18 cellular contexts compared by ENCODE assay signal in the genomic region with DNA sequence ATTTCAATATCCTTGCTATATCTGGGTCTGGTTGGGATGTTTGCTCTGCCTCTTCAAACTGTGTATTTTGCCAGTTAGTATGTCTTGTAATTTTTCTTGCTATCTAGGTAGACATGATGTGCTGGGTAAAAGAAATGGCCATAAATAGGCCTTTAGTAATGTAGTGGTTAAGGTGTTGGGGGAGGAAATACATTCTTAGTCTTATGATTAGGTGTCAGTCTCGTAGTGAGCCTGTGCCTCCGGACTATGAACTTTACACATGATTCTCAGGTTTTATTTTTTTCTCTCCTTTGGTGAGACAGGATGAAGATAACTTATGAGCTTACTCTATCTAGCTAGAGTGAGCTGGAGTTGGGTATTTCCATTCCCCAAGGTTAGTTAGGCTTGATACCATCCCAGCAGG. TPM values are rescaled to one million over a fixed set of nuclear protein-coding genes. Genes with fewer than 3 reads are reported as not detected.
DNase-seq lines count a peak whose midpoint lies in the region; ATAC-seq, FAIRE-seq and TF ChIP-seq lines count a peak whose summit lies in the region.
"Had no signal": no experiment of that assay in that cellular context is flagged by ENCODE, and none has a peak within 500 bp of the region (broad histone marks: within the 10 kb centered on the region; RNA-seq: fewer than 3 reads in every experiment).

No MANE protein-coding gene starts in this region.

- no peaks in the 10 kb centered on the region for H3K27me3 Mint-ChIP-seq in neural progenitor cell (ENCODE audit: insufficient read depth, low read depth)
- H3K27me3 Mint-ChIP-seq: B cell had no signal

- H3F3A ChIP-seq in neural progenitor cell (ENCODE audit: low read depth), result no peaks in the 10 kb centered on the region

- TF ChIP-seq CTCF in neural progenitor cell (IDR thresholded peaks at IDR 0.05), result no peak

- H3K9me3 ChIP-seq in neural progenitor cell (ENCODE audit: low read depth), result peaks cover 6% of the 10 kb centered on the region
- H3K9me3 ChIP-seq: SJCRH30 had no signal

- FAIRE-seq in GM18507 (lab: Jason Lieb, UNC), result peak; percentile 95
- FAIRE-seq: islet of Langerhans had no signal

- H3K4me1 ChIP-seq in neural progenitor cell, result no peaks in the 10 kb centered on the region
- H3K4me1 ChIP-seq: esophagus muscularis mucosa, SJCRH30 had no signal

- H3K4me3 ChIP-seq in neural progenitor cell, result no peak overlapping the region
- H3K4me3 ChIP-seq: esophagus muscularis mucosa, SJCRH30 had no signal

- no peaks in the 10 kb centered on the region for H3K36me3 Mint-ChIP-seq in neural progenitor cell

- H3K4me2 ChIP-seq in neural progenitor cell, result no peak overlapping the region

- H3K4me1 Mint-ChIP-seq in neural progenitor cell, result no peaks in the 10 kb centered on the region
- H3K4me1 Mint-ChIP-seq: neural crest cell had no signal

- H3K27ac Mint-ChIP-seq in neural progenitor cell, result no peak overlapping the region
- H3K27ac Mint-ChIP-seq: B cell, HFFc6 had no signal

- H3K9me3 Mint-ChIP-seq in neural progenitor cell, result peaks cover 8% of the 10 kb centered on the region

- no peaks in the 10 kb centered on the region for H4K20me1 ChIP-seq in neural progenitor cell (ENCODE audit: low read depth)

- no peaks in the 10 kb centered on the region for H3K27me3 ChIP-seq in neural progenitor cell
- H3K27me3 ChIP-seq: esophagus muscularis mucosa, SJCRH30 had no signal

- no peak overlapping the region for H3K9ac ChIP-seq in neural progenitor cell

- no peak overlapping the region for H3K4me3 Mint-ChIP-seq in neural progenitor cell
- H3K4me3 Mint-ChIP-seq: B cell, HFFc6, neural crest cell had no signal

- ATAC-seq in GM19463 (IDR thresholded peaks at IDR 0.05; ENCODE audit: unreplicated experiment) (peak; percentile 93), HG02884 (IDR thresholded peaks at IDR 0.05; ENCODE audit: unreplicated experiment) (peak; percentile 76), HG03521 (IDR thresholded peaks at IDR 0.05; ENCODE audit: unreplicated experiment) (peak; percentile 83)

- H3K79me2 ChIP-seq in neural progenitor cell (ENCODE audit: low read depth), result no peaks in the 10 kb centered on the region

- H3K36me3 ChIP-seq in neural progenitor cell, result peaks cover 4% of the 10 kb centered on the region
- H3K36me3 ChIP-seq: esophagus muscularis mucosa, SJCRH30 had no signal

- no peak overlapping the region for H2AFZ ChIP-seq in neural progenitor cell (replicated peaks)

- DNase-seq in GM18507 (ENCODE audit: extremely low spot score, insufficient read length, low read depth), result peak; percentile 23
- no peak for DNase-seq in AML-193 (lab: John Stamatoyannopoulos, UW)
- DNase-seq in A172 (ENCODE audit: low spot score), result no peak
- DNase-seq in neural progenitor cell (ENCODE audit: low spot score), result no peak
- DNase-seq in NCI-H1048 (lab: John Stamatoyannopoulos, UW), result no peak
- DNase-seq: activated CD4-positive, CD25-positive, alpha-beta regulatory T cell; HFFc6; NCI-H226; SJCRH30 had no signal

- H3K27ac ChIP-seq in neural progenitor cell, result no peak overlapping the region
- H3K27ac ChIP-seq: esophagus muscularis mucosa, SJCRH30 had no signal

RNA-seq across cellular contexts. Expression of a gene that starts 32.4 kb away (rescaled TPM):
- total RNA-seq in A172 (2014; rRNA removed; shearing (Covaris generic)), result not detected in 2 replicates
- 0.34 and 9.0 TPM in 2 replicates for total RNA-seq in neural progenitor cell (ENCODE audit: low replicate concordance)
- total RNA-seq: B cell, cardiac septum, G401, HFFc6, neural crest cell, SJCRH30 had no signal
